In genomic region chr6:34030831-34031566, GRCh38 we compare ENCODE assay signal across 20 cellular contexts.
DNase-seq lines count a peak whose midpoint lies in the region; ATAC-seq, FAIRE-seq and TF ChIP-seq lines count a peak whose summit lies in the region.
"Had no signal": no experiment of that assay in that cellular context is flagged by ENCODE, and none has a peak within 500 bp of the region (broad histone marks: within the 10 kb centered on the region; RNA-seq: fewer than 3 reads in every experiment).

No MANE protein-coding gene starts in this region.

- no peak overlapping the region for H3K23ac ChIP-seq in H1 (ENCODE audit: insufficient read length)

- no peaks in the 10 kb centered on the region for H3K27me3 ChIP-seq in A673 (replicated peaks; ENCODE audit: insufficient read depth, low read depth, low read length, poor library complexity)
- H3K27me3 ChIP-seq in DOHH2 (ENCODE audit: control insufficient read depth, low read length): no peaks in the 10 kb centered on the region
- no peaks in the 10 kb centered on the region for H3K27me3 ChIP-seq in H1 (replicated peaks in 1 of 4; ENCODE audit: control insufficient read depth in 3 of 4, extremely low read depth in 1 of 4, insufficient read depth in 3 of 4, low read length in 3 of 4)
- peaks cover 0 to 61% (median 0%) of the 10 kb centered on the region in 4 donors for H3K27me3 ChIP-seq in esophagus muscularis mucosa
- H3K27me3 ChIP-seq in gastroesophageal sphincter: peaks cover 74% of the 10 kb centered on the region
- H3K27me3 ChIP-seq: Peyer's patch had no signal

- no peak for TF ChIP-seq CTCF in A673 (conservative IDR thresholded peaks at IDR 0.05; ENCODE audit: low read depth, low read length)
- TF ChIP-seq CTCF in DOHH2 (IDR thresholded peaks at IDR 0.05; ENCODE audit: low read depth, low read length, poor library complexity, severe bottlenecking): no peak
- peak in 2 of 3 experiments; percentile 11 to 21; a peak in 1 of 4 replicates for TF ChIP-seq CTCF in H1 (IDR thresholded peaks at IDR 0.05; ENCODE audit: control extremely low read depth in 1 of 3, insufficient read depth in 1 of 3, low read depth in 1 of 3, low read length in 3 of 3)
- TF ChIP-seq CTCF in esophagus muscularis mucosa (IDR thresholded peaks at IDR 0.05): no peak
- no peak for TF ChIP-seq CTCF in gastroesophageal sphincter (IDR thresholded peaks at IDR 0.05)

- BruUV-seq in A673 (replicated peaks; lab: Mats Ljungman, UMichigan): no TSS peak

- H3K14ac ChIP-seq in H1 (ENCODE audit: insufficient read length): no peak overlapping the region

- no peak overlapping the region for H3K56ac ChIP-seq in H1 (replicated peaks; ENCODE audit: insufficient read length, low read depth, low read length)

- H3K36me3 ChIP-seq in A673 (ENCODE audit: insufficient read depth, low read length, poor library complexity, severe bottlenecking) (no peaks in the 10 kb centered on the region), DOHH2 (ENCODE audit: control insufficient read depth, low read length) (no peaks in the 10 kb centered on the region), H1 (ENCODE audit: control insufficient read depth in 2 of 4, insufficient read depth in 4 of 4, low read length in 3 of 4) (no peaks in the 10 kb centered on the region; a peak in 1 of 8 replicates), esophagus muscularis mucosa (no peaks in the 10 kb centered on the region), gastroesophageal sphincter (no peaks in the 10 kb centered on the region)
- H3K36me3 ChIP-seq: Peyer's patch had no signal

- H3K4me1 ChIP-seq in A673 (ENCODE audit: insufficient read depth, low read length, poor library complexity, severe bottlenecking): no peaks in the 10 kb centered on the region
- peaks cover 16% of the 10 kb centered on the region for H3K4me1 ChIP-seq in DOHH2 (ENCODE audit: control insufficient read depth, low read length)
- peaks cover 0 to 6% (median 0%) of the 10 kb centered on the region in 4 experiments; a peak in 1 of 7 replicates for H3K4me1 ChIP-seq in H1 (replicated peaks in 1 of 4; ENCODE audit: control insufficient read depth in 3 of 4, insufficient read depth in 4 of 4, low read length in 3 of 4)
- H3K4me1 ChIP-seq in esophagus muscularis mucosa: no peaks in the 10 kb centered on the region
- H3K4me1 ChIP-seq in gastroesophageal sphincter: no peaks in the 10 kb centered on the region
- H3K4me1 ChIP-seq: A549, Peyer's patch had no signal

- H3K79me2 ChIP-seq in DOHH2 (ENCODE audit: control insufficient read depth, low read length) (no peaks in the 10 kb centered on the region), H1 (ENCODE audit: control insufficient read depth in 1 of 2, insufficient read depth in 2 of 2, low read length in 2 of 2) (no peaks in the 10 kb centered on the region; a peak in 1 of 4 replicates)

- H2AFZ ChIP-seq in H1 (ENCODE audit: low read length): no peak overlapping the region

- no peaks in the 10 kb centered on the region for H3K23me2 ChIP-seq in H1 (ENCODE audit: low read depth, low read length)

- POLR2A ChIA-PET in A673 (lab: Charles Lee; ENCODE audit: low non-redundant PET): no interaction called here
- POLR2A ChIA-PET in H1 (lab: Charles Lee; ENCODE audit: partially characterized antibody): interaction anchor here (0.6 kb wide), 1 partner anchor 448 kb away, joined by 3 read pairs; no protein-coding TSS in a partner anchor

- H3K18ac ChIP-seq in H1 (ENCODE audit: extremely low read depth, low read length): no peak overlapping the region

- no peak overlapping the region for H3K27ac ChIP-seq in A673 (ENCODE audit: low read depth, low read length, poor library complexity, severe bottlenecking)
- H3K27ac ChIP-seq in DOHH2 (ENCODE audit: low read depth, low read length): no peak overlapping the region
- no peak overlapping the region for H3K27ac ChIP-seq in H1 (ENCODE audit: low read depth, low read length)
- no peak overlapping the region for H3K27ac ChIP-seq in esophagus muscularis mucosa (replicated peaks in 1 of 4)
- H3K27ac ChIP-seq in gastroesophageal sphincter: no peak overlapping the region
- H3K27ac ChIP-seq: A549, Peyer's patch had no signal

- TF ChIP-seq POLR2A in H1 (IDR thresholded peaks at IDR 0.05; ENCODE audit: control extremely low read depth in 1 of 2, low read depth in 2 of 2, low read length in 2 of 2): no peak
- no peak for TF ChIP-seq POLR2A in esophagus muscularis mucosa (IDR thresholded peaks at IDR 0.05; ENCODE audit: low read depth)
- no peak for TF ChIP-seq POLR2A in gastroesophageal sphincter (IDR thresholded peaks at IDR 0.05)

- H2BK5ac ChIP-seq in H1 (ENCODE audit: low read depth, low read length): no peak overlapping the region

- CTCF ChIA-PET in A673 (lab: Charles Lee) (no interaction called here), H1 (lab: Charles Lee; ENCODE audit: partially characterized antibody) (interaction anchor here (0.7 to 4.5 kb wide), 13 partner anchors 8 to 320 kb away, joined by 3 to 25 read pairs (median 4); partner anchors contain the start of gene UQCC2)

- no peak overlapping the region for H2AK5ac ChIP-seq in H1 (ENCODE audit: low read depth, low read length)

- TF ChIP-seq RAD21 in H1 (IDR thresholded peaks at IDR 0.05 in 1 of 2, conservative IDR thresholded peaks at IDR 0.05 in 1 of 2; ENCODE audit: low read depth in 2 of 2, low read length in 2 of 2): peak in 1 of 2 experiments; percentile 39; a peak in 1 of 4 replicates

- no peak overlapping the region for H4K91ac ChIP-seq in H1 (replicated peaks; ENCODE audit: insufficient read length, low read length)

- H3K4me2 ChIP-seq in DOHH2 (ENCODE audit: low read length) (peak overlapping the region; percentile 23), H1 (ENCODE audit: insufficient read depth in 1 of 2, low read depth in 2 of 2, low read length in 2 of 2) (no peak overlapping the region)
- H3K4me2 ChIP-seq: A549, SK-N-SH had no signal

- 0 out of 2 replicates have a peak overlapping the region, but pooled peaks have one; percentile 1 for H4K8ac ChIP-seq in H1 (ENCODE audit: extremely low read depth, insufficient read depth, low read length)

- no peak overlapping the region for H3K9ac ChIP-seq in H1 (replicated peaks in 1 of 4; ENCODE audit: extremely low read depth in 1 of 4, low read depth in 3 of 4, low read length in 3 of 4)
- H3K9ac ChIP-seq: SK-N-SH had no signal

- no peak overlapping the region for H2BK12ac ChIP-seq in H1 (ENCODE audit: low read depth, low read length)

- no peak overlapping the region for H4K5ac ChIP-seq in H1 (ENCODE audit: insufficient read length, low read depth, low read length)

- no peak overlapping the region for H3K4ac ChIP-seq in H1 (replicated peaks; ENCODE audit: insufficient read length, low read depth, low read length)

- H2BK15ac ChIP-seq in H1 (ENCODE audit: low read length): no peak overlapping the region

- 95% methylated on average over 9 of the region's 9 CpGs; no CpG with 5 or more reads in 1 of the 2 experiments for WGBS in H1 (ENCODE audit: extremely low coverage in 1 of 2, insufficient coverage in 1 of 2, insufficient read length in 1 of 2, insufficient replicate concordance in 2 of 2, low coverage in 1 of 2, low lambda C conversion rate in 2 of 2, missing lambda C conversion rate in 1 of 2), 2 experiments
- WGBS in esophagus muscularis mucosa: 89% methylated on average over 6 of the region's 9 CpGs
- 74 to 92% methylated on average over 4 to 8 of the region's 9 CpGs for WGBS in gastroesophageal sphincter (ENCODE audit: low coverage in 1 of 2), 2 donors

- no peaks in the 10 kb centered on the region for H3K9me2 ChIP-seq in DOHH2 (replicated peaks; ENCODE audit: control insufficient read depth, low read length)
- H3K9me2 ChIP-seq: SK-N-SH had no signal

- DNase-seq in A673 (ENCODE audit: low spot score): peak; percentile 9
- peak; percentile 95 for DNase-seq in NCI-H146 (lab: John Stamatoyannopoulos, UW)
- DNase-seq in H1 (ENCODE audit: low read depth in 1 of 2, low spot score in 2 of 2): no peak
- no peak for DNase-seq in esophagus muscularis mucosa (ENCODE audit: extremely low spot score)
- DNase-seq: CD4-positive, alpha-beta T cell; HCEC 1CT; KBM-7; MM.1S; NCI-H2107; NCI-H226; NCI-H748 treated with DMSO at 0.1 percent for 48 hours; Peyer's patch; Right ventricle myocardium superior; SK-N-SH; T-helper 1 cell had no signal

- H3K79me1 ChIP-seq in H1 (ENCODE audit: low read depth, low read length): peaks cover 5% of the 10 kb centered on the region

- H4K20me1 ChIP-seq in DOHH2 (ENCODE audit: control insufficient read depth, insufficient read depth, low read depth, low read length) (no peaks in the 10 kb centered on the region), H1 (replicated peaks in 1 of 2; ENCODE audit: control insufficient read depth in 1 of 2, insufficient read depth in 2 of 2, low read length in 2 of 2) (peaks cover 2 to 6% of the 10 kb centered on the region in 2 experiments)

- no peak overlapping the region for H2BK120ac ChIP-seq in H1 (replicated peaks; ENCODE audit: low read depth, low read length)

- no peak for ATAC-seq in HG03025 (IDR thresholded peaks at IDR 0.05; ENCODE audit: low FRiP score, unreplicated experiment)
- ATAC-seq in gastroesophageal sphincter: no peak
- no peak for ATAC-seq in HG02981 (IDR thresholded peaks at IDR 0.05; ENCODE audit: unreplicated experiment)
- ATAC-seq: A549 had no signal

- intact Hi-C loops in A673 (cut with micrococcal nuclease; ENCODE audit: unreplicated experiment) (loop anchor here (10.0 kb wide), 1 partner anchor 446 kb away; the partner anchor contains the start of gene BAK1), esophagus muscularis mucosa (cut with DNase I) (no loop called here)

- H3K9me3 ChIP-seq in A673 (ENCODE audit: low read depth, low read length, poor library complexity, severe bottlenecking): no peaks in the 10 kb centered on the region
- H3K9me3 ChIP-seq in DOHH2 (ENCODE audit: control insufficient read depth, insufficient read depth, low read length): no peaks in the 10 kb centered on the region
- no peaks in the 10 kb centered on the region for H3K9me3 ChIP-seq in H1 (ENCODE audit: insufficient read depth in 2 of 2, low read depth in 1 of 2, low read length in 1 of 2)
- H3K9me3 ChIP-seq in esophagus muscularis mucosa: no peaks in the 10 kb centered on the region
- H3K9me3 ChIP-seq in gastroesophageal sphincter: no peaks in the 10 kb centered on the region
- H3K9me3 ChIP-seq: A549, Peyer's patch, SK-N-SH had no signal

- H3K4me3 ChIP-seq in A673 (ENCODE audit: low read depth, low read length, poor library complexity, severe bottlenecking) (no peak overlapping the region), DOHH2 (ENCODE audit: low read length) (no peak overlapping the region), H1 (ENCODE audit: extremely low read depth in 1 of 4, insufficient read depth in 2 of 4, low read depth in 3 of 4, low read length in 4 of 4) (no peak overlapping the region), esophagus muscularis mucosa (no peak overlapping the region), gastroesophageal sphincter (no peak overlapping the region)
- H3K4me3 ChIP-seq: A549, Peyer's patch had no signal

- no peaks in the 10 kb centered on the region for H3F3A ChIP-seq in DOHH2 (ENCODE audit: control insufficient read depth, insufficient read depth)

- no peak overlapping the region for H2BK20ac ChIP-seq in H1 (ENCODE audit: low read length)

- TF ChIP-seq EP300 in H1 (IDR thresholded peaks at IDR 0.05; ENCODE audit: borderline replicate concordance in 1 of 2, low read depth in 2 of 2, low read length in 2 of 2): no peak
- TF ChIP-seq EP300 in esophagus muscularis mucosa (IDR thresholded peaks at IDR 0.05): no peak
- no peak for TF ChIP-seq EP300 in gastroesophageal sphincter (IDR thresholded peaks at IDR 0.05)

- FAIRE-seq in H1 (lab: Jason Lieb, UNC): no peak
- FAIRE-seq: A549 had no signal

Comparison
In these comparisons a context has a peak if more than half of its experiments do, and no peak if none do; other contexts are left out.
1. DNase-seq: peak in A673 (single experiment) and NCI-H146 (single experiment); none in H1 (0 of 2) and esophagus muscularis mucosa (single experiment).
2. CTCF ChIP-seq: peak in H1 (2 of 3); none in A673 (single experiment), DOHH2 (single experiment), esophagus muscularis mucosa (0 of 3) and gastroesophageal sphincter (0 of 4).